Comparison of ENCODE assay signal across 22 cellular contexts in the genomic region with DNA sequence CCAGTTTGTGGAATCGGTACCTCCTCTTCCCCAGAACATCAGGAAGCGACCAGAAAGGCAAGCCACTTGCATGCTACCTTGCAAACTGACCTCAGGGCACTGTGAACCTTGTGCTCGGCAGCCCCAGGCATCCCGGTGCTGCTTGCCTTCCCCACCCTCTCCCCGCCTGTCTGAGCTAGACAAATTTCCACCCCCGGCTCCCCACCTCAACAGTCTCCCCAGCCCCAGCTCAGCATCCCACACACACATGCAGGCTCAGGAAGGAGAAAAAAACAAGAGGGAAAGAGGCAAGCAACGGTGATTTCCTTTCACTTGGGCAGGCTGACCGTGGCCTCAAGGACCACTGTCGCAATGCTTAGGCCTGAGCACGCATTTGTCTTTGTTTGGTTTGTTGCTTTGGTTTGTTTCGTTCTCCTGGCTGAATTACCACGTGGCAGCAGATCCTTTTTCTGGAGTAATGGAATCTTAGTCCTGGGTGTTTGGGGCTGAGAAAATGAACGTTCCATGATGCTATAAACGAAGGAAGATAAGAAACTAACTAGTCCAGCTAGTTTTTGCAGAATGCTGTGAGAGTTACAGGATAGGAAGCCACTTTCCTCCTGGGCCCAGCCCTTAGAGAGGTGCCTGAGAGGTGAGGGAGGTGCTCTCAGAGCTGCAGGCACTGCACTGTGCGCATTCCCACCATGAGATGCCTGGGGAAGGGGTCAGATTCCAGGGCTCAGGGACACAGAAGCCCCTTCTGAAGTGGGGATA. TPM values are rescaled to one million over a fixed set of nuclear protein-coding genes. Genes with fewer than 3 reads are reported as not detected.
DNase-seq lines count a peak whose midpoint lies in the region; ATAC-seq, FAIRE-seq and TF ChIP-seq lines count a peak whose summit lies in the region.
"Had no signal": no experiment of that assay in that cellular context is flagged by ENCODE, and none has a peak within 500 bp of the region (broad histone marks: within the 10 kb centered on the region; RNA-seq: fewer than 3 reads in every experiment).

No MANE protein-coding gene starts in this region.

- H4K20me1 ChIP-seq in HepG2 (ENCODE audit: insufficient read depth, low read length) (no peaks in the 10 kb centered on the region), hepatocyte (ENCODE audit: insufficient read depth, poor library complexity, severe bottlenecking) (no peaks in the 10 kb centered on the region)

- H3K4ac ChIP-seq in neuronal stem cell (ENCODE audit: low read length) = peak overlapping the region; percentile 1

- TF ChIP-seq RAD21 in HepG2 (CRISPR knock-in tag; IDR thresholded peaks at IDR 0.05) = no peak

- H2BK120ac ChIP-seq in neuronal stem cell (ENCODE audit: low read depth, low read length) = peak overlapping the region; percentile 33

- no peak overlapping the region for H3K14ac ChIP-seq in neuronal stem cell (ENCODE audit: low read length)

- peaks cover 9% of the 10 kb centered on the region for H3K79me1 ChIP-seq in neuronal stem cell (ENCODE audit: low read depth, low read length)

- in situ Hi-C loops in HepG2 (cut with HindIII; ENCODE audit: extremely low pct_ligation_motif_present, low pct_unique_long_range_greater_than_20kb) = no loop called here

- H3K4me2 ChIP-seq in HepG2 (ENCODE audit: low read depth, low read length) (peak overlapping the region; percentile 13; the same call in 1 of the 2 replicates), hepatocyte (no peak overlapping the region), neuronal stem cell (ENCODE audit: insufficient read depth, low read length, poor library complexity, severe bottlenecking) (no peak overlapping the region)
- H3K4me2 ChIP-seq: A549 had no signal

- H3K4me3 ChIP-seq in HepG2 (replicated peaks in 1 of 3; ENCODE audit: insufficient read depth in 1 of 3, low read depth in 2 of 3, low read length in 3 of 3) (no peak overlapping the region; a peak in 1 of 6 replicates), right lobe of liver (no peak overlapping the region), hepatocyte (no peak overlapping the region), neuronal stem cell (ENCODE audit: low read length in 2 of 2) (no peak overlapping the region)
- H3K4me3 ChIP-seq: A549, coronary artery, mucosa of descending colon, upper lobe of left lung had no signal

- no TSS peak for BruUV-seq in HepG2 (replicated peaks; lab: Mats Ljungman, UMichigan)

- CTCF ChIA-PET in HepG2 (lab: Yijun Ruan, JAX; ENCODE audit: low intra/inter-chr PET ratio, low total read pairs) = no interaction called here

- H2AK5ac ChIP-seq in neuronal stem cell (ENCODE audit: low read depth, low read length) = peak overlapping the region; percentile 96

- H3K27me3 ChIP-seq in HepG2 (ENCODE audit: control insufficient read depth in 1 of 2, insufficient read depth in 2 of 2, low read length in 2 of 2) (peaks cover 0 to 13% of the 10 kb centered on the region in 2 experiments; a peak in 3 of 5 replicates), right lobe of liver (no peaks in the 10 kb centered on the region), hepatocyte (no peaks in the 10 kb centered on the region), neuronal stem cell (ENCODE audit: control insufficient read depth in 3 of 3, insufficient read depth in 3 of 3, low read depth in 1 of 3, low read length in 3 of 3) (no peaks in the 10 kb centered on the region)
- H3K27me3 ChIP-seq: BE2C, upper lobe of left lung had no signal

- H4K8ac ChIP-seq in neuronal stem cell (ENCODE audit: low read depth, low read length) = no peak overlapping the region

- H3K9me2 ChIP-seq in hepatocyte (replicated peaks; ENCODE audit: insufficient read depth) = no peaks in the 10 kb centered on the region

- H3K9ac ChIP-seq in HepG2 (ENCODE audit: insufficient read depth, low read depth, low read length) (no peak overlapping the region), neuronal stem cell (ENCODE audit: low read depth, low read length, poor library complexity) (peak overlapping the region; percentile 66)

- peak overlapping the region; percentile 17 for H2BK12ac ChIP-seq in neuronal stem cell (ENCODE audit: low read length)

- H3K18ac ChIP-seq in neuronal stem cell (ENCODE audit: low read length) = peak overlapping the region; percentile 86

- no peak overlapping the region for H2BK15ac ChIP-seq in neuronal stem cell (ENCODE audit: low read length)

- H3K9me3 ChIP-seq in HepG2 (ENCODE audit: low read length) (peaks cover 6% of the 10 kb centered on the region; the same call in 1 of the 2 replicates), right lobe of liver (no peaks in the 10 kb centered on the region), hepatocyte (ENCODE audit: low read depth) (no peaks in the 10 kb centered on the region), neuronal stem cell (replicated peaks in 1 of 2; ENCODE audit: control insufficient read depth in 2 of 2, insufficient read depth in 1 of 2, low read depth in 1 of 2, low read length in 2 of 2) (peaks cover 10 to 23% of the 10 kb centered on the region in 2 donors)
- H3K9me3 ChIP-seq: A549, BE2C, Caco-2, mucosa of descending colon had no signal

- POLR2A ChIA-PET in HepG2 (lab: Yijun Ruan, JAX) = no interaction called here

- H3K36me3 ChIP-seq in HepG2 (replicated peaks in 1 of 2; ENCODE audit: control insufficient read depth in 1 of 2, insufficient read depth in 2 of 2, low read length in 2 of 2) (no peaks in the 10 kb centered on the region), right lobe of liver (no peaks in the 10 kb centered on the region), hepatocyte (replicated peaks; ENCODE audit: insufficient read depth, low read depth) (no peaks in the 10 kb centered on the region), neuronal stem cell (replicated peaks in 1 of 2; ENCODE audit: control insufficient read depth in 2 of 2, insufficient read depth in 2 of 2, low read length in 2 of 2) (peaks cover 0 to 2% of the 10 kb centered on the region in 2 donors)
- H3K36me3 ChIP-seq: BE2C, upper lobe of left lung had no signal

- no peak for TF ChIP-seq EP300 in HepG2 (IDR thresholded peaks at IDR 0.05; ENCODE audit: low read depth in 2 of 2, low read length in 2 of 2)
- TF ChIP-seq EP300 in HepG2 (CRISPR knock-in tag; IDR thresholded peaks at IDR 0.05; ENCODE audit: borderline replicate concordance) = no peak

- DNase-seq in HepG2 (ENCODE audit: low spot score) (no peak), right lobe of liver (no peak), hepatocyte (ENCODE audit: low spot score) (peak; percentile 29), neuronal stem cell (ENCODE audit: low spot score) (no peak), NCI-H526 (lab: John Stamatoyannopoulos, UW) (no peak), NOMO-1 treated with dmso at 0.1 percent for 144 hours (lab: John Stamatoyannopoulos, UW; ENCODE audit: unreplicated experiment) (no peak), sciatic nerve (ENCODE audit: low spot score) (no peak)
- DNase-seq in activated CD4-positive, CD25-positive, alpha-beta regulatory T cell treated with anti-CD3 and anti-CD28 coated beads, Interleukin-2, amount 50 U/mL, for 72 hours = no peak
- DNase-seq: activated CD4-positive, alpha-beta T cell treated with anti-CD3 and anti-CD28 coated beads, Interleukin-2, amount 50 U/mL, for 48 hours; BE2C; Caco-2; IMR-90; mucosa of descending colon; NCI-H510A; NK-92 treated with Interleukin-12 subunit alpha and Interleukin-12 subunit beta, amount 100 ng/mL, for 24 hours; stimulated activated CD4-positive, alpha-beta T cell treated with anti-CD3 and anti-CD28 coated beads, Interleukin-12 subunit alpha, Interleukin-12 subunit beta, amount 100 ng/mL, for 4 hours; stimulated activated CD4-positive, alpha-beta T cell treated with anti-CD3 and anti-CD28 coated beads, Interleukin-4, amount 100 ng/mL, for 4 hours; upper lobe of left lung had no signal

- ATAC-seq in HepG2 = peak; percentile 49
- ATAC-seq in right lobe of liver = no peak
- no peak for ATAC-seq in sciatic nerve
- ATAC-seq: left lobe of liver, mucosa of descending colon, SK-N-SH treated with all-trans-retinoic acid at 6 μM for 48 hours had no signal

- WGBS in HepG2 (ENCODE audit: low lambda C conversion rate) = 3% methylated on average over 15 of the region's 15 CpGs
- WGBS in right lobe of liver (ENCODE audit: insufficient coverage, low coverage, low lambda C conversion rate, missing lambda C conversion rate) = 29% methylated on average over 14 of the region's 15 CpGs
- 47% methylated on average over 15 of the region's 15 CpGs for WGBS in hepatocyte (ENCODE audit: low lambda C conversion rate, missing lambda C conversion rate)
- WGBS in neuronal stem cell (ENCODE audit: extremely low coverage in 2 of 2, insufficient read length in 2 of 2, insufficient replicate concordance in 1 of 2), 2 donors = no CpG with 5 or more reads among the region's 15 CpGs

- H2AFZ ChIP-seq in HepG2 (ENCODE audit: low read length) (no peak overlapping the region), hepatocyte (peak overlapping the region; percentile 0), neuronal stem cell (ENCODE audit: low read length) (no peak overlapping the region)

- no peak overlapping the region for H3K23ac ChIP-seq in neuronal stem cell (ENCODE audit: low read depth, low read length, poor library complexity)

- H2BK5ac ChIP-seq in neuronal stem cell (ENCODE audit: low read length) = peak overlapping the region; percentile 31

- H3K4me1 ChIP-seq in HepG2 (ENCODE audit: insufficient read depth, low read length) (peaks cover 16% of the 10 kb centered on the region), right lobe of liver (no peaks in the 10 kb centered on the region), hepatocyte (ENCODE audit: insufficient read depth) (peaks cover 24% of the 10 kb centered on the region), neuronal stem cell (ENCODE audit: control insufficient read depth in 2 of 2, insufficient read depth in 1 of 2, low read depth in 1 of 2, low read length in 2 of 2) (peaks cover 45 to 48% of the 10 kb centered on the region in 2 donors)
- H3K4me1 ChIP-seq: Caco-2, upper lobe of left lung had no signal

- intact Hi-C loops in HepG2 (cut with micrococcal nuclease; ENCODE audit: unreplicated experiment) (no loop called here), right lobe of liver (cut with DNase I) (no loop called here), sciatic nerve (cut with DNase I) (no loop called here)

- no peak for FAIRE-seq in HepG2 (lab: Jason Lieb, UNC)

- H4K91ac ChIP-seq in neuronal stem cell (ENCODE audit: low read depth, low read length, poor library complexity) = peak overlapping the region; percentile 15

- no peak for TF ChIP-seq CTCF in HepG2 (CRISPR knock-in tag; IDR thresholded peaks at IDR 0.05)
- no peak for TF ChIP-seq CTCF in right lobe of liver (IDR thresholded peaks at IDR 0.05)
- no peak for TF ChIP-seq CTCF in hepatocyte (IDR thresholded peaks at IDR 0.05; ENCODE audit: poor library complexity)

- H3K27ac ChIP-seq in HepG2 (ENCODE audit: extremely low read length, insufficient read depth, low read length) (no peak overlapping the region), right lobe of liver (no peak overlapping the region), hepatocyte (peak overlapping the region; percentile 29), neuronal stem cell (replicated peaks; ENCODE audit: low read length) (peak overlapping the region; percentile 93)
- H3K27ac ChIP-seq: A549, coronary artery, upper lobe of left lung had no signal

- TF ChIP-seq POLR2A in HepG2 (IDR thresholded peaks at IDR 0.05; ENCODE audit: insufficient read depth in 1 of 2, low read depth in 2 of 2, low read length in 2 of 2) (no peak), right lobe of liver (IDR thresholded peaks at IDR 0.05) (no peak)

- H3K79me2 ChIP-seq in HepG2 (ENCODE audit: insufficient read depth, low read length) (no peaks in the 10 kb centered on the region), hepatocyte (no peaks in the 10 kb centered on the region)

RNA-seq across cellular contexts. Expression of a gene that starts 27.9 kb away (rescaled TPM):
- total RNA-seq in HepG2 (2016; rRNA removed; fragmentation: Illumina TruSeq; extraction: Trizol) (not detected in 2 replicates), right lobe of liver (under 1 TPM; 0.11 to 0.46 (median 0.25) TPM), hepatocyte (1.0 and 1.2 TPM in 2 replicates), sciatic nerve (10.8 TPM)
- total RNA-seq in HepG2 (2016; cell fraction: cytosol; rRNA removed; fragmentation: Illumina TruSeq; extraction: Trizol; ENCODE audit: low read depth) = 0.18 TPM in 1 of 2 replicates, not detected in the other
- total RNA-seq in HepG2 (2016; cell fraction: insoluble cytoplasmic fraction; rRNA removed; fragmentation: Illumina TruSeq; extraction: Trizol) = not detected in 2 replicates
- not detected in 2 replicates for total RNA-seq in HepG2 (2016; cell fraction: membrane; rRNA removed; fragmentation: Illumina TruSeq; extraction: Trizol)
- total RNA-seq in HepG2 (2016; cell fraction: nucleus; rRNA removed; fragmentation: Illumina TruSeq; extraction: Trizol) = not detected in 2 replicates
- polyA plus RNA-seq in HepG2 (2011; rRNA removed) (not detected in 2 replicates), hepatocyte (0.52 and 0.59 TPM in 2 replicates)
- polyA plus RNA-seq in HepG2 (2011; cell fraction: cytosol; rRNA removed) = not detected in 2 replicates
- polyA plus RNA-seq in HepG2 (2011; cell fraction: nucleus; rRNA removed) = not detected in 2 replicates
- not detected in 2 replicates for polyA plus RNA-seq in HepG2 (2012)
- polyA plus RNA-seq in HepG2 (2016; cell fraction: cytosol; fragmentation: Illumina TruSeq; extraction: Trizol; ENCODE audit: low read depth) = not detected in 2 replicates
- polyA plus RNA-seq in HepG2 (2016; cell fraction: insoluble cytoplasmic fraction; fragmentation: Illumina TruSeq; extraction: Trizol; ENCODE audit: low read depth) = not detected in 2 replicates
- polyA plus RNA-seq in HepG2 (2016; cell fraction: membrane; fragmentation: Illumina TruSeq; extraction: Trizol; ENCODE audit: low read depth) = not detected in 2 replicates
- not detected in 2 replicates for polyA plus RNA-seq in HepG2 (2016; cell fraction: nucleus; fragmentation: Illumina TruSeq; extraction: Trizol; ENCODE audit: insufficient read depth, low read depth)
- not detected in 2 replicates for polyA minus RNA-seq in HepG2 (2011; rRNA and poly(A)+ RNA removed; ENCODE audit: low replicate concordance)
- not detected in 2 replicates for polyA minus RNA-seq in HepG2 (2011; cell fraction: cytosol; rRNA and poly(A)+ RNA removed)
- polyA minus RNA-seq in HepG2 (2011; cell fraction: nucleus; rRNA and poly(A)+ RNA removed) = not detected in 2 replicates
- polyA plus RNA-seq in neuronal stem cell (2013, experiment 1 of 2) = 31.6 TPM
- 34.6 TPM for polyA plus RNA-seq in neuronal stem cell (2013, experiment 2 of 2)

Comparison
In these comparisons a context has a peak if more than half of its experiments do, and no peak if none do; other contexts are left out.
1. H3K27ac ChIP-seq: peak in hepatocyte (single experiment) and neuronal stem cell (single experiment); none in HepG2 (single experiment) and right lobe of liver (0 of 3).